ENCODE assay signal across 13 cellular contexts in genomic region chr22:50626314-50626855, GRCh38. TPM values are rescaled to one million over a fixed set of nuclear protein-coding genes. Genes with fewer than 3 reads are reported as not detected.
DNase-seq lines count a peak whose midpoint lies in the region; ATAC-seq and TF ChIP-seq lines count a peak whose summit lies in the region.
"Had no signal": no experiment of that assay in that cellular context is flagged by ENCODE, and none has a peak within 500 bp of the region (broad histone marks: within the 10 kb centered on the region; RNA-seq: fewer than 3 reads in every experiment).

No MANE protein-coding gene starts in this region.

- H3K27me3 Mint-ChIP-seq in chondrocyte (ENCODE audit: low read depth) (no peaks in the 10 kb centered on the region), osteocyte (ENCODE audit: unreplicated experiment) (peaks cover 3% of the 10 kb centered on the region)

- H3K4me1 Mint-ChIP-seq in chondrocyte (ENCODE audit: low read depth) = peaks cover 23% of the 10 kb centered on the region
- H3K4me1 Mint-ChIP-seq in osteocyte (ENCODE audit: unreplicated experiment) = peaks cover 18% of the 10 kb centered on the region

- H2AFZ ChIP-seq in SK-N-SH (ENCODE audit: low read depth) = no peak overlapping the region
- H2AFZ ChIP-seq in OCI-LY1 (ENCODE audit: low read length) = no peak overlapping the region

- H3K4me3 ChIP-seq in SK-N-SH (ENCODE audit: low read depth in 2 of 2, low read length in 1 of 2) (no peak overlapping the region), OCI-LY1 (ENCODE audit: low read depth, low read length, poor library complexity, severe bottlenecking) (no peak overlapping the region)

- H3K4me1 ChIP-seq in SK-N-SH (ENCODE audit: control insufficient read depth in 1 of 2, insufficient read depth in 2 of 2, low read depth in 1 of 2, low read length in 1 of 2) (peaks cover 0 to 21% of the 10 kb centered on the region in 2 experiments; a peak in 2 of 4 replicates), OCI-LY1 (ENCODE audit: insufficient read depth, low read length, severe bottlenecking) (peaks cover 42% of the 10 kb centered on the region)

- H3K4me3 Mint-ChIP-seq in chondrocyte (ENCODE audit: unreplicated experiment) (peak overlapping the region; percentile 48), osteocyte (ENCODE audit: unreplicated experiment) (peak overlapping the region; percentile 60)

- H3K27ac ChIP-seq in SK-N-SH (ENCODE audit: low read depth in 2 of 2, low read length in 1 of 2) = no peak overlapping the region
- no peak overlapping the region for H3K27ac ChIP-seq in OCI-LY1 (ENCODE audit: low read depth, low read length, poor library complexity, severe bottlenecking)

- H3K9ac ChIP-seq in SK-N-SH (no peak overlapping the region), OCI-LY1 (ENCODE audit: low read length) (no peak overlapping the region; the same call in 1 of the 2 replicates)

- no peaks in the 10 kb centered on the region for H3K36me3 Mint-ChIP-seq in chondrocyte (ENCODE audit: low read depth)
- H3K36me3 Mint-ChIP-seq in osteocyte (ENCODE audit: unreplicated experiment) = no peaks in the 10 kb centered on the region

- H3K36me3 ChIP-seq in SK-N-SH (replicated peaks in 1 of 2; ENCODE audit: control insufficient read depth in 1 of 2, insufficient read depth in 2 of 2, low read length in 1 of 2) = peaks cover 0 to 6% of the 10 kb centered on the region in 2 experiments
- no peaks in the 10 kb centered on the region for H3K36me3 ChIP-seq in OCI-LY1 (ENCODE audit: insufficient read depth, low read length)

- ATAC-seq in SK-N-SH treated with all-trans-retinoic acid at 6 μM for 48 hours (no peak), HG02885 (IDR thresholded peaks at IDR 0.05; ENCODE audit: poor library complexity, unreplicated experiment) (no peak), HG03039 (IDR thresholded peaks at IDR 0.05; ENCODE audit: unreplicated experiment) (no peak)

- no peaks in the 10 kb centered on the region for H3K27me3 ChIP-seq in SK-N-SH (ENCODE audit: insufficient read depth)
- H3K27me3 ChIP-seq in OCI-LY1 (ENCODE audit: insufficient read depth, low read length) = no peaks in the 10 kb centered on the region
- H3K27me3 ChIP-seq: heart left ventricle had no signal

- H3K27ac Mint-ChIP-seq in chondrocyte (ENCODE audit: unreplicated experiment) (no peak overlapping the region), osteocyte (ENCODE audit: unreplicated experiment) (no peak overlapping the region)

- TF ChIP-seq EP300 in SK-N-SH (IDR thresholded peaks at IDR 0.05; ENCODE audit: borderline replicate concordance in 1 of 2, low read depth in 1 of 2, low read length in 1 of 2) = no peak

- no peak for DNase-seq in SK-N-SH
- DNase-seq in chondrocyte (ENCODE audit: low spot score) = no peak
- no peak for DNase-seq in osteocyte (ENCODE audit: extremely low spot score, unreplicated experiment)
- no peak for DNase-seq in activated gamma-delta T cell (lab: John Stamatoyannopoulos, UW)
- DNase-seq: 8988T, GF-D8, mesendoderm, NCI-H146 had no signal

- H3F3A ChIP-seq in SK-N-SH (replicated peaks; ENCODE audit: insufficient read depth) = no peaks in the 10 kb centered on the region
- peaks cover 6% of the 10 kb centered on the region; the same call in 1 of the 2 replicates for H3F3A ChIP-seq in OCI-LY1 (ENCODE audit: insufficient read depth, low read length)

- H3K9me2 ChIP-seq in SK-N-SH (no peaks in the 10 kb centered on the region), OCI-LY1 (ENCODE audit: low read depth, low read length) (no peaks in the 10 kb centered on the region)

- H4K20me1 ChIP-seq in SK-N-SH (ENCODE audit: insufficient read depth) (no peaks in the 10 kb centered on the region), OCI-LY1 (ENCODE audit: insufficient read depth, low read length) (no peaks in the 10 kb centered on the region)

- TF ChIP-seq RAD21 in SK-N-SH (IDR thresholded peaks at IDR 0.05; ENCODE audit: low read length) = no peak

- H3K9me3 Mint-ChIP-seq in chondrocyte (ENCODE audit: low read depth) = no peaks in the 10 kb centered on the region
- H3K9me3 Mint-ChIP-seq in osteocyte (ENCODE audit: unreplicated experiment) = no peaks in the 10 kb centered on the region

- H3K79me2 ChIP-seq in SK-N-SH (ENCODE audit: insufficient read depth) (peaks cover 7% of the 10 kb centered on the region; the same call in 1 of the 2 replicates), OCI-LY1 (ENCODE audit: insufficient read depth, low read length) (no peaks in the 10 kb centered on the region)

- CTCF ChIA-PET in SK-N-SH (lab: Yijun Ruan, JAX) = interaction anchor here (0.9 to 1.5 kb wide), 3 partner anchors 66 to 101 kb away, joined by 3 to 4 read pairs (median 3); partner anchors contain the start of gene SCO2

- H3K4me2 ChIP-seq in SK-N-SH (peak overlapping the region; percentile 95; the same call in 1 of the 2 replicates), OCI-LY1 (ENCODE audit: low read length) (0 out of 2 replicates have a peak overlapping the region, but pooled peaks have one; percentile 78)

- 97% methylated on average over 9 of the region's 12 CpGs for WGBS in SK-N-SH (ENCODE audit: low lambda C conversion rate)

- TF ChIP-seq CTCF in SK-N-SH (IDR thresholded peaks at IDR 0.05) (no peak), OCI-LY1 (IDR thresholded peaks at IDR 0.05; ENCODE audit: low read length) (0 out of 2 replicates have a peak, but pooled peaks have one; percentile 1), chondrocyte (IDR thresholded peaks at IDR 0.05) (no peak), osteocyte (IDR thresholded peaks at IDR 0.05) (no peak)

- H3K9me3 ChIP-seq in SK-N-SH = no peaks in the 10 kb centered on the region
- H3K9me3 ChIP-seq in OCI-LY1 (ENCODE audit: low read length) = no peaks in the 10 kb centered on the region
- H3K9me3 ChIP-seq: heart left ventricle had no signal

- POLR2A ChIA-PET in SK-N-SH (lab: Yijun Ruan, JAX) = no interaction called here

TF ChIP-seq in SK-N-SH treated with all-trans-retinoic acid at 6 μM for 48 hours, 23 proteins besides CTCF, POLR2A, EP300 and RAD21:
- no peak for TF ChIP-seq ZNF70 (CRISPR knock-in tag; IDR thresholded peaks at IDR 0.05)
- TF ChIP-seq RARB (CRISPR knock-in tag; IDR thresholded peaks at IDR 0.05) = no peak
- TF ChIP-seq PATZ1 (CRISPR knock-in tag; IDR thresholded peaks at IDR 0.05; ENCODE audit: borderline replicate concordance) = no peak
- no peak for TF ChIP-seq ZC3H10 (CRISPR knock-in tag; IDR thresholded peaks at IDR 0.05)
- TF ChIP-seq ESRRG (CRISPR knock-in tag; IDR thresholded peaks at IDR 0.05) = no peak
- no peak for TF ChIP-seq TCF4 (CRISPR knock-in tag; IDR thresholded peaks at IDR 0.05; ENCODE audit: borderline replicate concordance)
- TF ChIP-seq OSR1 (CRISPR knock-in tag; IDR thresholded peaks at IDR 0.05) = no peak

RNA-seq across cellular contexts. Expression of gene ARSA, which starts 1.6 kb away (rescaled TPM):
- 34.2 and 34.4 TPM in 2 replicates for polyA plus RNA-seq in SK-N-SH (2012; rRNA removed)
- 8.7 and 14.7 TPM in 2 replicates for polyA plus RNA-seq in SK-N-SH (2012; cell fraction: cytosol; rRNA removed)
- 200 and 287 TPM in 2 replicates for polyA plus RNA-seq in SK-N-SH (2012; cell fraction: nucleus; rRNA removed)
- 37.6 to 39.8 TPM (median 39.3 TPM) in 3 replicates for total RNA-seq in chondrocyte
- total RNA-seq in osteocyte = 43.5 and 44.0 TPM in 2 replicates

RNA-seq across cellular contexts. Expression of gene MAPK8IP2, which starts 25.8 kb away (rescaled TPM):
- 2.3 and 2.7 TPM in 2 replicates for polyA plus RNA-seq in SK-N-SH (2012; rRNA removed)
- 1.1 and 2.0 TPM in 2 replicates for polyA plus RNA-seq in SK-N-SH (2012; cell fraction: cytosol; rRNA removed)
- polyA plus RNA-seq in SK-N-SH (2012; cell fraction: nucleus; rRNA removed) = 4.6 and 5.0 TPM in 2 replicates
- total RNA-seq in chondrocyte = 3.0 to 4.3 TPM (median 4.1 TPM) in 3 replicates
- total RNA-seq in osteocyte = 2.8 and 3.6 TPM in 2 replicates

RNA-seq across cellular contexts. Expression of gene CHKB, which starts 43.7 kb away (rescaled TPM):
- 39.6 and 57.4 TPM in 2 replicates for polyA plus RNA-seq in SK-N-SH (2012; rRNA removed)
- polyA plus RNA-seq in SK-N-SH (2012; cell fraction: cytosol; rRNA removed) = 10.7 and 14.1 TPM in 2 replicates
- 329 and 374 TPM in 2 replicates for polyA plus RNA-seq in SK-N-SH (2012; cell fraction: nucleus; rRNA removed)
- total RNA-seq in chondrocyte (47.4 to 64.5 TPM (median 47.9 TPM) in 3 replicates), osteocyte (75.4 and 79.9 TPM in 2 replicates)

RNA-seq across cellular contexts. Expression of gene SHANK3, which starts 46.2 kb away (rescaled TPM):
- polyA plus RNA-seq in SK-N-SH (2012; rRNA removed) = 0.88 and 1.5 TPM in 2 replicates
- 0.62 and 1.1 TPM in 2 replicates for polyA plus RNA-seq in SK-N-SH (2012; cell fraction: cytosol; rRNA removed)
- polyA plus RNA-seq in SK-N-SH (2012; cell fraction: nucleus; rRNA removed) = 4.6 and 4.7 TPM in 2 replicates
- total RNA-seq in chondrocyte (3.9 to 7.5 TPM (median 7.0 TPM) in 3 replicates), osteocyte (4.7 and 4.8 TPM in 2 replicates)

RNA-seq across cellular contexts. Expression of gene CPT1B, which starts 48.2 kb away (rescaled TPM):
- 33.2 and 40.4 TPM in 2 replicates for polyA plus RNA-seq in SK-N-SH (2012; rRNA removed)
- 5.1 and 6.8 TPM in 2 replicates for polyA plus RNA-seq in SK-N-SH (2012; cell fraction: cytosol; rRNA removed)
- polyA plus RNA-seq in SK-N-SH (2012; cell fraction: nucleus; rRNA removed) = 298 and 342 TPM in 2 replicates
- total RNA-seq in chondrocyte (33.9 to 42.6 TPM (median 34.7 TPM) in 3 replicates), osteocyte (49.8 and 60.7 TPM in 2 replicates)
